Comparison of ENCODE assay signal across 8 cellular contexts in the genomic region with DNA sequence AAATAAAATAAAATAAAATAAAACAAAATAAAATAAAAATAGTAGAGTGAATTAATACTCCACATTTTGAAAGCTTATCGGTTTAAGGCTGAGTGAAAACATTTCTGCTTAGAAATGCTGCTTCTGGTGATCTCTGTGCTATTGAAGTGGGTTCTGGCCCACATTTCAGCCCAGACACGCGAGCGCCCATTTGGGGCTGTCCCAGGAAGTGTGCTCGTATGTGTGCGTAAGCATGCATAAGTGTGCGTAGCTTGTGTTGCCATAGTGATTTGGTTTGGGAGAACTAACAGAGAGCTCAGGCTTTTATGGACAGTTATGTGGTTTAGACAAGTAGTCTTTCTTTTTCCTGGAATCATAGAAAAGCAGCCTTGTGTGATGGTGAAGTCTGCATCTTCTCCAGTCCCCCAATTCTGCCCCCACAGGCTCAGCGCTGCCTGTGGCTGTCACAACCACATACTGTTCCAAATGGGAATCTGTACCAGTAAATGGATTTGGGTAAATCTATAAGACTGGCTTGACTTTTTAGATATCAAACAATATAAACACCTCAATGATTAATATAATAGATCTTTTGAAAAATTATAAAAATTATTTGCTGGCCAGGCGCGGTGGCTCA. TPM values are rescaled to one million over a fixed set of nuclear protein-coding genes. Genes with fewer than 3 reads are reported as not detected.
DNase-seq lines count a peak whose midpoint lies in the region; ATAC-seq and TF ChIP-seq lines count a peak whose summit lies in the region.

No MANE protein-coding gene starts in this region.

- ATAC-seq in HG03565 (IDR thresholded peaks at IDR 0.05; ENCODE audit: unreplicated experiment) (peak; percentile 74), HG03521 (IDR thresholded peaks at IDR 0.05; ENCODE audit: unreplicated experiment) (no peak)
- peak; percentile 100 for ATAC-seq in activated T-cell treated with anti-CD3 and anti-CD28 coated beads, Interleukin-2, amount 50 U/mL, for 72 hours (replicated peaks in 1 of 2)

- no peaks in the 10 kb centered on the region for H3K9me3 Mint-ChIP-seq in activated T-cell treated with anti-CD3 and anti-CD28 coated beads, Interleukin-2, amount 50 U/mL, for 72 hours
- H3K9me3 Mint-ChIP-seq in Caco-2 (ENCODE audit: unreplicated experiment) = no peaks in the 10 kb centered on the region

- H3K4me3 ChIP-seq in GM12865 (ENCODE audit: low read depth, low read length) = no peak overlapping the region
- no peak overlapping the region for H3K4me3 ChIP-seq in Caco-2 (ENCODE audit: low read depth, low read length)

- H3K27ac Mint-ChIP-seq in activated T-cell treated with anti-CD3 and anti-CD28 coated beads, Interleukin-2, amount 50 U/mL, for 72 hours = peak overlapping the region; percentile 90
- no peak overlapping the region for H3K27ac Mint-ChIP-seq in Caco-2 (ENCODE audit: unreplicated experiment)

- no TSS peak for BruUV-seq in Caco-2 (replicated peaks; lab: Mats Ljungman, UMichigan)

- intact Hi-C loops in Caco-2 (cut with micrococcal nuclease; ENCODE audit: unreplicated experiment) = no loop called here

- TF ChIP-seq CTCF in GM12865 (IDR thresholded peaks at IDR 0.05; ENCODE audit: insufficient read depth, low read depth, low read length, missing control alignments) (no peak), Caco-2 (IDR thresholded peaks at IDR 0.05; ENCODE audit: insufficient read depth in 1 of 2, low read depth in 1 of 2, low read length in 1 of 2, severe bottlenecking in 1 of 2, unreplicated experiment in 1 of 2) (no peak)

- DNase-seq in GM12865 (ENCODE audit: low read depth) (peak; percentile 59), NCI-H1105 treated with DMSO at 0.1 percent for 48 hours (lab: John Stamatoyannopoulos, UW) (no peak), middle frontal gyrus (ENCODE audit: extremely low spot score, low spot score) (no peak), Caco-2 (no peak)
- DNase-seq in activated T-cell treated with anti-CD3 and anti-CD28 coated beads, Interleukin-2, amount 50 U/mL, for 72 hours = peak; percentile 82 to 83
- DNase-seq in stimulated activated CD4-positive, alpha-beta T cell treated with anti-CD3 and anti-CD28 coated beads, Interleukin-15, amount 100 ng/mL, for 24 hours = peak; percentile 81

- CTCF ChIA-PET in Caco-2 (lab: Charles Lee) = no interaction called here

- peaks cover 21% of the 10 kb centered on the region for H3K4me1 Mint-ChIP-seq in activated T-cell treated with anti-CD3 and anti-CD28 coated beads, Interleukin-2, amount 50 U/mL, for 72 hours (ENCODE audit: low read depth)
- no peaks in the 10 kb centered on the region for H3K4me1 Mint-ChIP-seq in Caco-2 (ENCODE audit: low read depth, unreplicated experiment)

- H3K36me3 ChIP-seq in Caco-2 (ENCODE audit: control insufficient read depth, insufficient read depth, low read length) = no peaks in the 10 kb centered on the region

- no peaks in the 10 kb centered on the region for H3K36me3 Mint-ChIP-seq in activated T-cell treated with anti-CD3 and anti-CD28 coated beads, Interleukin-2, amount 50 U/mL, for 72 hours (ENCODE audit: insufficient read depth in 2 of 2)
- no peaks in the 10 kb centered on the region for H3K36me3 Mint-ChIP-seq in Caco-2 (ENCODE audit: insufficient read depth, unreplicated experiment)

- peak overlapping the region; percentile 47 to 62 for H3K4me3 Mint-ChIP-seq in activated T-cell treated with anti-CD3 and anti-CD28 coated beads, Interleukin-2, amount 50 U/mL, for 72 hours
- H3K4me3 Mint-ChIP-seq in Caco-2 (ENCODE audit: unreplicated experiment) = no peak overlapping the region

- no peaks in the 10 kb centered on the region for H3K4me1 ChIP-seq in Caco-2

- no peaks in the 10 kb centered on the region; the same call in 1 of the 2 replicates for H3K9me3 ChIP-seq in Caco-2

- POLR2A ChIA-PET in Caco-2 (lab: Charles Lee) = no interaction called here

- no peaks in the 10 kb centered on the region for H3K27me3 Mint-ChIP-seq in activated T-cell treated with anti-CD3 and anti-CD28 coated beads, Interleukin-2, amount 50 U/mL, for 72 hours (ENCODE audit: low read depth)
- no peaks in the 10 kb centered on the region for H3K27me3 Mint-ChIP-seq in Caco-2 (ENCODE audit: insufficient read depth, unreplicated experiment)

- H3K27me3 ChIP-seq in Caco-2 (replicated peaks; ENCODE audit: control insufficient read depth, insufficient read depth, low read length) = no peaks in the 10 kb centered on the region

RNA-seq across cellular contexts. Expression of a gene that starts 29.8 kb away (rescaled TPM):
- 10 to 100 TPM; 27.1 to 29.6 TPM for total RNA-seq in activated T-cell treated with anti-CD3 and anti-CD28 coated beads, Interleukin-2, amount 50 U/mL, for 72 hours
- 25.1 and 26.3 TPM in 2 replicates for total RNA-seq in Caco-2 (2022)

Comparison
In these comparisons a context has a peak if more than half of its experiments do, and no peak if none do; other contexts are left out.
1. DNase-seq: peak in GM12865 (single experiment), activated T-cell treated with anti-CD3 and anti-CD28 coated beads, Interleukin-2, amount 50 U/mL, for 72 hours (2 of 2) and stimulated activated CD4-positive, alpha-beta T cell treated with anti-CD3 and anti-CD28 coated beads, Interleukin-15, amount 100 ng/mL, for 24 hours (single experiment); none in NCI-H1105 treated with DMSO at 0.1 percent for 48 hours (single experiment), middle frontal gyrus (single experiment) and Caco-2 (0 of 2).